9 cellular contexts compared by ENCODE assay signal in genomic region chrX:2967998-2968909, GRCh38. TPM values are rescaled to one million over a fixed set of nuclear protein-coding genes. Genes with fewer than 3 reads are reported as not detected.
DNase-seq lines count a peak whose midpoint lies in the region; ATAC-seq and TF ChIP-seq lines count a peak whose summit lies in the region.
"Had no signal": no experiment of that assay in that cellular context is flagged by ENCODE, and none has a peak within 500 bp of the region (broad histone marks: within the 10 kb centered on the region; RNA-seq: fewer than 3 reads in every experiment).

No MANE protein-coding gene starts in this region.

- WGBS in psoas muscle, 3 donors, result 21 to 33% (median 22%) methylated on average over 26 to 27 of the region's 27 CpGs

- H3K27me3 Mint-ChIP-seq in T-helper 17 cell, result peaks cover 5% of the 10 kb centered on the region

- no peaks in the 10 kb centered on the region for H3K4me1 ChIP-seq in psoas muscle

- no peak overlapping the region for H3K27ac Mint-ChIP-seq in T-helper 17 cell

- H3K4me3 Mint-ChIP-seq in T-helper 17 cell, result peak overlapping the region; percentile 68

- DNase-seq in T-helper 17 cell, result no peak
- peak; percentile 16 for DNase-seq in epidermal melanocyte (ENCODE audit: insufficient read length, low spot score)
- DNase-seq in psoas muscle, result no peak
- DNase-seq in OCI-M2 (lab: John Stamatoyannopoulos, UW; ENCODE audit: unreplicated experiment), result no peak
- DNase-seq in SIG-M5 (lab: John Stamatoyannopoulos, UW), result no peak

- no peaks in the 10 kb centered on the region for H3K36me3 ChIP-seq in psoas muscle (ENCODE audit: insufficient read depth in 1 of 2, low read depth in 1 of 2)

- no peak overlapping the region for H3K27ac ChIP-seq in psoas muscle

- no peak for TF ChIP-seq CTCF in psoas muscle (IDR thresholded peaks at IDR 0.05)

- intact Hi-C loops in psoas muscle (cut with DNase I), result no loop called here

- peak overlapping the region; percentile 15 for H3K4me3 ChIP-seq in psoas muscle

- ATAC-seq in GM18511 (IDR thresholded peaks at IDR 0.05; ENCODE audit: unreplicated experiment), result peak; percentile 68
- ATAC-seq in T-helper 17 cell, result peak; percentile 40
- no peak for ATAC-seq in psoas muscle
- no peak for ATAC-seq in HG02981 (IDR thresholded peaks at IDR 0.05; ENCODE audit: unreplicated experiment)
- ATAC-seq in GM19328 (IDR thresholded peaks at IDR 0.05; ENCODE audit: unreplicated experiment), result no peak

- H3K4me1 Mint-ChIP-seq in T-helper 17 cell, result no peaks in the 10 kb centered on the region

- H3K36me3 Mint-ChIP-seq in T-helper 17 cell (ENCODE audit: low read depth), result no peaks in the 10 kb centered on the region

- H3K9me3 ChIP-seq in T-helper 17 cell (ENCODE audit: control insufficient read depth, low read length, poor library complexity, severe bottlenecking), result no peaks in the 10 kb centered on the region
- H3K9me3 ChIP-seq in psoas muscle, result no peaks in the 10 kb centered on the region

- no peaks in the 10 kb centered on the region for H3K27me3 ChIP-seq in psoas muscle (ENCODE audit: insufficient read depth in 3 of 3, low read length in 2 of 3)

RNA-seq across cellular contexts. Expression of gene ARSH, which starts 38.1 kb away (rescaled TPM):
- total RNA-seq in T-helper 17 cell (not detected), psoas muscle (not detected)
- not detected for polyA plus RNA-seq in psoas muscle
- total RNA-seq: liver had no signal
- polyA plus RNA-seq: liver had no signal

RNA-seq across cellular contexts. Expression of gene ARSD, which starts 39.1 kb away (rescaled TPM):
- 1 to 10 TPM; 2.2 to 3.6 TPM for total RNA-seq in T-helper 17 cell
- 1 to 10 TPM; 1.6 to 2.4 (median 1.7) TPM for total RNA-seq in psoas muscle
- polyA plus RNA-seq in psoas muscle, result 1 to 10 TPM in 1 of 3 donors, under 1 TPM in 2; 0.66 to 1.1 (median 0.83) TPM

Comparison
In these comparisons a context has a peak if more than half of its experiments do, and no peak if none do; other contexts are left out.
1. ATAC-seq: peak in GM18511 (single experiment) and T-helper 17 cell (single experiment); none in psoas muscle (0 of 4), HG02981 (single experiment) and GM19328 (single experiment).